17 cellular contexts compared by ENCODE assay signal in the genomic region with DNA sequence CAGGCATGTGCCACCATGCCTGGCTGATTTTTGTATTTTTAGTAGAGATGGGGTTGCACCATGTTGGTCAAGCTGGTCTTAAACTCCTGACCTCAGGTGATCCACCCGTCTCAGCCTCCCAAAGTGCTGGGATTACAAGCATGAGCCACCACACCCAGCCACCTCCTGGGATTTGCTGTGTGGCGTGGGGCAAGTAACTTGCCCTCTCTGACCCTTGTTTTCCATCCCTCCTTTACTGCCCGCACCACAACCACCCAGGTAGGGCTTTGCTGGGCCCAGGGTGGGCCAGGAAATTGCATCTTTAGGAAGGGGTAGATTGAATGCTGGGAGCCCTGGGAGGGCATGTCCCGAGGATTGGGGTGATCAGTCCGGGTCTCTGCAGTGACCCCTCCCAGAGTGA. TPM values are rescaled to one million over a fixed set of nuclear protein-coding genes. Genes with fewer than 3 reads are reported as not detected.
"Had no signal": no experiment of that assay in that cellular context is flagged by ENCODE, and none has a peak within 500 bp of the region (broad histone marks: within the 10 kb centered on the region; RNA-seq: fewer than 3 reads in every experiment).

No MANE protein-coding gene starts in this region.

RNA-seq across cellular contexts. Expression of a gene that starts 11.2 kb away (rescaled TPM):
- total RNA-seq: mesothelial cell of epicardium; natural killer cell treated with Interleukin-12 subunit alpha and Interleukin-12 subunit beta and Interleukin-15 and Interleukin-18, amount 100 ng/mL, for 72 hours had no signal
- polyA plus RNA-seq: immature natural killer cell, neural cell had no signal

RNA-seq across cellular contexts. Expression of a gene that starts 37.6 kb away (rescaled TPM):
- total RNA-seq: kidney, left colon, liver, lower lobe of right lung, mammary epithelial cell, pancreas, posterior vena cava, psoas muscle, sigmoid colon, subcutaneous adipose tissue, suprapubic skin, thoracic aorta, upper lobe of right lung had no signal
- polyA plus RNA-seq: mammary epithelial cell, neural cell, pancreas, psoas muscle had no signal
